28 cellular contexts compared by ENCODE assay signal in genomic region chr1:193831465-193831864, GRCh38.
"Had no signal": no experiment of that assay in that cellular context is flagged by ENCODE, and none has a peak within 500 bp of the region (broad histone marks: within the 10 kb centered on the region; RNA-seq: fewer than 3 reads in every experiment).

No MANE protein-coding gene starts in this region.

- H2AFZ ChIP-seq: neural progenitor cell, parathyroid adenoma had no signal

- DNase-seq: occipital lobe; ovary; posterior cingulate gyrus; psoas muscle; right cardiac atrium; right lobe of liver; sigmoid colon; small intestine; stimulated activated CD4-positive, alpha-beta T cell treated with anti-CD3 and anti-CD28 coated beads, Interleukin-15, amount 100 ng/mL, for 24 hours; stimulated activated CD4-positive, alpha-beta T cell treated with anti-CD3 and anti-CD28 coated beads, Interleukin-2, amount 100 ng/mL, for 24 hours; stimulated activated CD4-positive, alpha-beta T cell treated with anti-CD3 and anti-CD28 coated beads, Interleukin-2, amount 100 ng/mL, for 48 hours; stimulated activated CD4-positive, alpha-beta T cell treated with anti-CD3 and anti-CD28 coated beads, Interleukin-4, amount 100 ng/mL, for 24 hours; stimulated activated naive B cell treated with anti-CD40 and anti-IgM and Interleukin-4, amounts not matched to agents 10 μg/mL and 1 μg/mL and 100 μg/mL, for 72 hours; stimulated activated naive CD4-positive, alpha-beta T cell treated with Interleukin-2 at 50 U/mL for 16 hours; stomach; thyroid gland; trophoblast cell; upper lobe of left lung had no signal

- H3K36me3 Mint-ChIP-seq: neural progenitor cell; stimulated activated effector memory CD8-positive, alpha-beta T cell treated with anti-CD3 and anti-CD28 coated beads, Interleukin-12 subunit alpha, Interleukin-12 subunit beta, amount 100 ng/mL, for 72 hours; stimulated activated naive B cell treated with anti-CD40 and anti-IgM and Interleukin-4, amounts not matched to agents 10 μg/mL and 1 μg/mL and 100 μg/mL, for 72 hours had no signal

- H3K4me1 ChIP-seq: neural progenitor cell, parathyroid adenoma, psoas muscle, right lobe of liver, sigmoid colon, stomach, thyroid gland, tibial nerve, upper lobe of left lung, vagina had no signal

- H3K27ac Mint-ChIP-seq: nephron; neural progenitor cell; progenitor cell of endocrine pancreas; stimulated activated effector memory CD8-positive, alpha-beta T cell treated with anti-CD3 and anti-CD28 coated beads, Interleukin-12 subunit alpha, Interleukin-12 subunit beta, amount 100 ng/mL, for 72 hours; stimulated activated naive B cell treated with anti-CD40 and anti-IgM and Interleukin-4, amounts not matched to agents 10 μg/mL and 1 μg/mL and 100 μg/mL, for 72 hours; stimulated activated naive CD8-positive, alpha-beta T cell treated with anti-CD3 and anti-CD28 coated beads, Interleukin-15, Interleukin-2, amounts not matched to agents 100 ng/mL and 50 ng/mL, for 24 hours had no signal

- ATAC-seq: psoas muscle; right cardiac atrium; right lobe of liver; stimulated activated effector memory CD8-positive, alpha-beta T cell treated with anti-CD3 and anti-CD28 coated beads, Interleukin-12 subunit alpha, Interleukin-12 subunit beta, amount 100 ng/mL, for 72 hours; stimulated activated naive B cell treated with anti-CD40 and anti-IgM and Interleukin-4, amounts not matched to agents 10 μg/mL and 1 μg/mL and 100 μg/mL, for 72 hours had no signal

- FAIRE-seq: small intestine, urothelium cell line had no signal

- H3K4me3 ChIP-seq: neural progenitor cell, ovary, psoas muscle, right lobe of liver, sigmoid colon, stomach, thoracic aorta, thyroid gland, tibial nerve, upper lobe of left lung, vagina had no signal

- H3K4me2 ChIP-seq: neural progenitor cell had no signal

- H3K27ac ChIP-seq: neural progenitor cell, ovary, parathyroid adenoma, psoas muscle, right lobe of liver, sigmoid colon, stomach, thoracic aorta, thyroid gland, tibial nerve, upper lobe of left lung, vagina had no signal

- H3K27me3 Mint-ChIP-seq: progenitor cell of endocrine pancreas; stimulated activated naive B cell treated with anti-CD40 and anti-IgM and Interleukin-4, amounts not matched to agents 10 μg/mL and 1 μg/mL and 100 μg/mL, for 72 hours; stimulated activated naive CD8-positive, alpha-beta T cell treated with anti-CD3 and anti-CD28 coated beads, Interleukin-15, Interleukin-2, amounts not matched to agents 100 ng/mL and 50 ng/mL, for 24 hours had no signal

- H3K27me3 ChIP-seq: neural progenitor cell, ovary, right lobe of liver, sigmoid colon, stomach, thyroid gland, tibial nerve, upper lobe of left lung, vagina had no signal

- H3K4me3 Mint-ChIP-seq: nephron; neural progenitor cell; stimulated activated effector memory CD8-positive, alpha-beta T cell treated with anti-CD3 and anti-CD28 coated beads, Interleukin-12 subunit alpha, Interleukin-12 subunit beta, amount 100 ng/mL, for 72 hours; stimulated activated naive B cell treated with anti-CD40 and anti-IgM and Interleukin-4, amounts not matched to agents 10 μg/mL and 1 μg/mL and 100 μg/mL, for 72 hours; stimulated activated naive CD8-positive, alpha-beta T cell treated with anti-CD3 and anti-CD28 coated beads, Interleukin-15, Interleukin-2, amounts not matched to agents 100 ng/mL and 50 ng/mL, for 24 hours had no signal

- H3K9me3 ChIP-seq: ovary, right lobe of liver, thyroid gland, vagina had no signal

- H3K79me2 ChIP-seq: parathyroid adenoma had no signal

- H3K4me1 Mint-ChIP-seq: nephron; neural progenitor cell; stimulated activated effector memory CD8-positive, alpha-beta T cell treated with anti-CD3 and anti-CD28 coated beads, Interleukin-12 subunit alpha, Interleukin-12 subunit beta, amount 100 ng/mL, for 72 hours; stimulated activated naive B cell treated with anti-CD40 and anti-IgM and Interleukin-4, amounts not matched to agents 10 μg/mL and 1 μg/mL and 100 μg/mL, for 72 hours had no signal

- H3K9ac ChIP-seq: neural progenitor cell, parathyroid adenoma had no signal

- H3K36me3 ChIP-seq: neural progenitor cell, ovary, right lobe of liver, sigmoid colon, stomach, thoracic aorta, thyroid gland, tibial nerve, upper lobe of left lung, vagina had no signal
